In the genomic region with DNA sequence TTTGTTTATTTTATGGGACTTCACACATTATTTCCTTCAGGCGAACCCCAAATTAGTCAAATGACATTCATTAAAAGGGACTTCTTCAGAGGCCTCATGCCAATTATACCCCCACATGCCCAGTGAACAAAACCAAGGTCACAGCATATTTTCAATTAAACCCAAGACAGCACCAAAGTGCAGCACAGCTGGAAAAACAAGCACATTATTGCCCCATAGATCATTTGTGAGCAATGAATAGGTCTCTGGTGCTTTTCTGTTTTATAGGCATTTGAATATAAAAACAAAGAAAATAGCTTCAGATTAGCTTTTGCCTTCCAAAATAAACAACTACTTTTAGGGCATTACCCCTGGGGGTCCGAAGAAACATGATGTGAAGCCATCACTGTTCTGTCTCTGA, we compare ENCODE assay signal across 22 cellular contexts.
"Had no signal": no experiment of that assay in that cellular context is flagged by ENCODE, and none has a peak within 500 bp of the region (broad histone marks: within the 10 kb centered on the region; RNA-seq: fewer than 3 reads in every experiment).

No MANE protein-coding gene starts in this region.

- H3K36me3 Mint-ChIP-seq: mesothelial cell of epicardium; naive B cell; natural killer cell; stimulated activated effector memory CD8-positive, alpha-beta T cell treated with anti-CD3 and anti-CD28 coated beads, Interleukin-12 subunit alpha, Interleukin-12 subunit beta, amount 100 ng/mL, for 72 hours; type B pancreatic cell had no signal

- H3K27ac Mint-ChIP-seq: naive B cell; natural killer cell; progenitor cell of endocrine pancreas; stimulated activated effector memory CD8-positive, alpha-beta T cell treated with anti-CD3 and anti-CD28 coated beads, Interleukin-12 subunit alpha, Interleukin-12 subunit beta, amount 100 ng/mL, for 72 hours; stimulated activated naive CD8-positive, alpha-beta T cell treated with anti-CD3 and anti-CD28 coated beads, Interleukin-15, Interleukin-2, amounts not matched to agents 100 ng/mL and 50 ng/mL, for 24 hours; type B pancreatic cell had no signal

- H3K9me3 Mint-ChIP-seq: type B pancreatic cell had no signal

- H3K27me3 Mint-ChIP-seq: naive B cell; progenitor cell of endocrine pancreas; stimulated activated naive CD8-positive, alpha-beta T cell treated with anti-CD3 and anti-CD28 coated beads, Interleukin-15, Interleukin-2, amounts not matched to agents 100 ng/mL and 50 ng/mL, for 24 hours had no signal

- H3K4me3 Mint-ChIP-seq: mesothelial cell of epicardium; naive B cell; natural killer cell; stimulated activated effector memory CD8-positive, alpha-beta T cell treated with anti-CD3 and anti-CD28 coated beads, Interleukin-12 subunit alpha, Interleukin-12 subunit beta, amount 100 ng/mL, for 72 hours; stimulated activated naive CD8-positive, alpha-beta T cell treated with anti-CD3 and anti-CD28 coated beads, Interleukin-15, Interleukin-2, amounts not matched to agents 100 ng/mL and 50 ng/mL, for 24 hours; type B pancreatic cell had no signal

- H3K4me1 Mint-ChIP-seq: naive B cell; natural killer cell; stimulated activated effector memory CD8-positive, alpha-beta T cell treated with anti-CD3 and anti-CD28 coated beads, Interleukin-12 subunit alpha, Interleukin-12 subunit beta, amount 100 ng/mL, for 72 hours had no signal

- DNase-seq: heart right ventricle; hippocampal formation; kidney glomerular epithelial cell; left cardiac atrium; left lung; lower lobe of right lung; mammary epithelial cell; mesenchymal stem cell; naive B cell; natural killer cell; ovary; sigmoid colon; small intestine; spleen; stimulated activated CD4-positive, alpha-beta T cell treated with anti-CD3 and anti-CD28 coated beads, Interleukin-4, amount 100 ng/mL, for 24 hours; stimulated activated naive CD4-positive, alpha-beta T cell; uterus had no signal
